In the genomic region with DNA sequence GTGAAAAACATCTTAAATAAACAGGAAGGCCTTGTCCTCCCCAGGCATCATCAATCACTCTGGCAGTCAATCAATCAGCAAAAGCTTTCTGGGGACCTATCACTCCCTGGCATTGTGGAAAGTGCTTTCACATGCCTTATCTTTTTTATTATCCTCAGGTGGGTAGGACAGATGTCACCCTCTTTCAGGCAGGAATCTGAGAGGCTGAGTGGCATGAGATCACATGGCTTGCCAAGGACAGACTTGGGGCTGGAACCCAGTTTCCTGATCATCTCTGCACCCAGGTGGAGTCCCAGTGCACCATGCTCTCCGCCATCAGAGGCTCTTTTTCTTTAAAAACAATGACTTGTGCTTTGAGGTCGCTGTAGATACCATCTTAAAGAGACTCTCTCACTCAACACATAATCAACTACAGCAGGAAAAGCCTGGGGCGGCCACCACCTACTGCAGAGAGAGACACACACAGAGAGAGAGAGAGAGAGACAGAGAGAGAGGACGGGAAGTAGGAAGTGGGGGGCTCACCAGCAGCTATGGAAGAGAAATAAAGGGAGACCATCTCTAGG, we compare ENCODE assay signal across 1 cellular context.
TF ChIP-seq lines count a peak whose summit lies in the region.

No MANE protein-coding gene starts in this region.

TF ChIP-seq in IMR-90, 13 proteins besides CTCF, POLR2A, EP300 and RAD21:
- TF ChIP-seq, protein P1, sequence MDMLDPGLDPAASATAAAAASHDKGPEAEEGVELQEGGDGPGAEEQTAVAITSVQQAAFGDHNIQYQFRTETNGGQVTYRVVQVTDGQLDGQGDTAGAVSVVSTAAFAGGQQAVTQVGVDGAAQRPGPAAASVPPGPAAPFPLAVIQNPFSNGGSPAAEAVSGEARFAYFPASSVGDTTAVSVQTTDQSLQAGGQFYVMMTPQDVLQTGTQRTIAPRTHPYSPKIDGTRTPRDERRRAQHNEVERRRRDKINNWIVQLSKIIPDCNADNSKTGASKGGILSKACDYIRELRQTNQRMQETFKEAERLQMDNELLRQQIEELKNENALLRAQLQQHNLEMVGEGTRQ (IDR thresholded peaks at IDR 0.05; ENCODE audit: low read depth, low read length): no peak
- TF ChIP-seq MXI1 (IDR thresholded peaks at IDR 0.05; ENCODE audit: borderline replicate concordance, low read depth, low read length) (no peak), RFX5 (IDR thresholded peaks at IDR 0.05; ENCODE audit: low read depth, low read length) (no peak), MAZ (IDR thresholded peaks at IDR 0.05; ENCODE audit: borderline replicate concordance, low read depth, low read length) (no peak), BHLHE40 (IDR thresholded peaks at IDR 0.05; ENCODE audit: low read depth, low read length) (no peak), CEBPB (IDR thresholded peaks at IDR 0.05; ENCODE audit: low read depth, low read length) (no peak)
